In genomic region chr11:64296830-64297721, GRCh38 we compare ENCODE assay signal across 20 cellular contexts. TPM values are rescaled to one million over a fixed set of nuclear protein-coding genes. Genes with fewer than 3 reads are reported as not detected.
"Had no signal": no experiment of that assay in that cellular context is flagged by ENCODE, and none has a peak within 500 bp of the region (broad histone marks: within the 10 kb centered on the region; RNA-seq: fewer than 3 reads in every experiment).

No MANE protein-coding gene starts in this region.

- H3K36me3 ChIP-seq: ascending aorta, cardiac muscle cell, esophagus squamous epithelium, heart left ventricle, neural progenitor cell, right atrium auricular region, transverse colon had no signal

- H3K4me2 ChIP-seq: neural progenitor cell had no signal

- H3K9me3 Mint-ChIP-seq: activated CD8-positive, alpha-beta T cell treated with anti-CD3 and anti-CD28 coated beads for 36 hours; activated naive CD8-positive, alpha-beta T cell treated with anti-CD3 and anti-CD28 coated beads, Interleukin-2, amount 50 U/mL, for 24 hours; activated T-helper 1 cell treated with anti-CD3 and anti-CD28 coated beads, Interleukin-12 subunit alpha, Interleukin-12 subunit beta, Interleukin-2, Interleukin-4 antibody, amounts not matched to agents 30 ng/mL and 10 ng/mL and 1 ng/mL, durations not matched to agents 14 hours and 24 hours and 36 hours; mesothelial cell of epicardium; neural progenitor cell; stimulated activated memory B cell treated with anti-CD40 and anti-IgM and Interleukin-4, amounts not matched to agents 10 μg/mL and 1 μg/mL and 100 μg/mL, for 72 hours had no signal

- DNase-seq: activated CD8-positive, alpha-beta memory T cell treated with anti-CD3 and anti-CD28 coated beads, Interleukin-2, amount 50 U/mL, for 4 hours; activated CD8-positive, alpha-beta T cell treated with anti-CD3 and anti-CD28 coated beads for 36 hours; activated naive CD4-positive, alpha-beta T cell; activated naive CD8-positive, alpha-beta T cell treated with anti-CD3 and anti-CD28 coated beads, Interleukin-2, amount 50 U/mL, for 24 hours; esophagus squamous epithelium; kidney glomerular epithelial cell; stimulated activated CD4-positive, alpha-beta T cell treated with anti-CD3 and anti-CD28 coated beads, Interleukin-1b, Interleukin-23, amount 100 ng/mL, for 48 hours; SW 1271 had no signal

- H3K4me3 ChIP-seq: ascending aorta, cardiac muscle cell, esophagus squamous epithelium, heart left ventricle, neural progenitor cell, right atrium auricular region, transverse colon had no signal

- H3K27ac Mint-ChIP-seq: activated CD8-positive, alpha-beta T cell treated with anti-CD3 and anti-CD28 coated beads for 36 hours; activated naive CD8-positive, alpha-beta T cell treated with anti-CD3 and anti-CD28 coated beads, Interleukin-2, amount 50 U/mL, for 24 hours; activated T-helper 1 cell treated with anti-CD3 and anti-CD28 coated beads, Interleukin-12 subunit alpha, Interleukin-12 subunit beta, Interleukin-2, Interleukin-4 antibody, amounts not matched to agents 30 ng/mL and 10 ng/mL and 1 ng/mL, durations not matched to agents 14 hours and 24 hours and 36 hours; mesothelial cell of epicardium; neural progenitor cell; stimulated activated memory B cell treated with anti-CD40 and anti-IgM and Interleukin-4, amounts not matched to agents 10 μg/mL and 1 μg/mL and 100 μg/mL, for 72 hours had no signal

- H2AFZ ChIP-seq: neural progenitor cell, parathyroid adenoma had no signal

- H3K9me3 ChIP-seq: ascending aorta, esophagus squamous epithelium, heart left ventricle, right atrium auricular region, transverse colon had no signal

- H3K36me3 Mint-ChIP-seq: mesothelial cell of epicardium; neural progenitor cell; stimulated activated memory B cell treated with anti-CD40 and anti-IgM and Interleukin-4, amounts not matched to agents 10 μg/mL and 1 μg/mL and 100 μg/mL, for 72 hours had no signal

- H3K9ac ChIP-seq: neural progenitor cell, parathyroid adenoma had no signal

- H3K4me3 Mint-ChIP-seq: activated CD8-positive, alpha-beta T cell treated with anti-CD3 and anti-CD28 coated beads for 36 hours; activated naive CD8-positive, alpha-beta T cell treated with anti-CD3 and anti-CD28 coated beads, Interleukin-2, amount 50 U/mL, for 24 hours; activated T-helper 1 cell treated with anti-CD3 and anti-CD28 coated beads, Interleukin-12 subunit alpha, Interleukin-12 subunit beta, Interleukin-2, Interleukin-4 antibody, amounts not matched to agents 30 ng/mL and 10 ng/mL and 1 ng/mL, durations not matched to agents 14 hours and 24 hours and 36 hours; mesothelial cell of epicardium; neural progenitor cell; stimulated activated memory B cell treated with anti-CD40 and anti-IgM and Interleukin-4, amounts not matched to agents 10 μg/mL and 1 μg/mL and 100 μg/mL, for 72 hours had no signal

- H3K27ac ChIP-seq: ascending aorta, cardiac muscle cell, esophagus squamous epithelium, heart left ventricle, neural progenitor cell, parathyroid adenoma, right atrium auricular region, transverse colon had no signal

RNA-seq across cellular contexts. Expression of gene CATSPERZ, which starts 3.1 kb away (rescaled TPM):
- total RNA-seq: ascending aorta, cardiac muscle cell, esophagus squamous epithelium, heart left ventricle, lower leg skin, mesothelial cell of epicardium, myocyte, right atrium auricular region had no signal
- polyA plus RNA-seq: heart left ventricle had no signal

RNA-seq across cellular contexts. Expression of gene KCNK4, which starts 6.0 kb away (rescaled TPM):
- total RNA-seq: ascending aorta, cardiac muscle cell, esophagus squamous epithelium, heart left ventricle, lower leg skin, myocyte, right atrium auricular region had no signal
- polyA plus RNA-seq: cardiac muscle cell, heart left ventricle had no signal
